In genomic region chr5:1300581-1301083, GRCh38 we compare ENCODE assay signal across 18 cellular contexts. TPM values are rescaled to one million over a fixed set of nuclear protein-coding genes. Genes with fewer than 3 reads are reported as not detected.
DNase-seq lines count a peak whose midpoint lies in the region; ATAC-seq and TF ChIP-seq lines count a peak whose summit lies in the region.
"Had no signal": no experiment of that assay in that cellular context is flagged by ENCODE, and none has a peak within 500 bp of the region (broad histone marks: within the 10 kb centered on the region; RNA-seq: fewer than 3 reads in every experiment).

No MANE protein-coding gene starts in this region.

- no peaks in the 10 kb centered on the region for H3K9me3 Mint-ChIP-seq in endodermal cell
- H3K9me3 Mint-ChIP-seq in nephron progenitor cell = peaks cover 21% of the 10 kb centered on the region
- H3K9me3 Mint-ChIP-seq: GM23338 had no signal

- no peak overlapping the region for H3K4ac ChIP-seq in neuronal stem cell (ENCODE audit: low read length)

- H4K91ac ChIP-seq in neuronal stem cell (ENCODE audit: low read depth, low read length, poor library complexity) = no peak overlapping the region

- no peak overlapping the region for H3K27ac ChIP-seq in BLaER1
- H3K27ac ChIP-seq in endodermal cell (ENCODE audit: low read depth, low read length) = no peak overlapping the region
- no peak overlapping the region for H3K27ac ChIP-seq in neuronal stem cell (replicated peaks; ENCODE audit: low read length)
- H3K27ac ChIP-seq: KMS-11, PC-9 had no signal

- H2BK5ac ChIP-seq in neuronal stem cell (ENCODE audit: low read length) = no peak overlapping the region

- no peak overlapping the region for H2AFZ ChIP-seq in neuronal stem cell (ENCODE audit: low read length)
- H2AFZ ChIP-seq: GM23338, PC-9 had no signal

- TF ChIP-seq CTCF in endodermal cell (conservative IDR thresholded peaks at IDR 0.05) (no peak), nephron progenitor cell (IDR thresholded peaks at IDR 0.05) (no peak)

- no peak overlapping the region for H3K27ac Mint-ChIP-seq in endodermal cell
- no peak overlapping the region for H3K27ac Mint-ChIP-seq in nephron progenitor cell
- H3K27ac Mint-ChIP-seq: CD8-positive, alpha-beta T cell; GM23338 had no signal

- H3K18ac ChIP-seq in neuronal stem cell (ENCODE audit: low read length) = no peak overlapping the region

- no peak for ATAC-seq in HG03095 (IDR thresholded peaks at IDR 0.05; ENCODE audit: unreplicated experiment)
- ATAC-seq: CD8-positive, alpha-beta T cell; GM23338; HepG2; Right ventricle myocardium inferior had no signal

- H3K9me3 ChIP-seq in BLaER1 = peaks cover 42% of the 10 kb centered on the region
- H3K9me3 ChIP-seq in endodermal cell (ENCODE audit: control insufficient read depth, low read length) = no peaks in the 10 kb centered on the region
- H3K9me3 ChIP-seq in neuronal stem cell (replicated peaks in 1 of 2; ENCODE audit: control insufficient read depth in 2 of 2, insufficient read depth in 1 of 2, low read depth in 1 of 2, low read length in 2 of 2) = peaks cover 0 to 2% of the 10 kb centered on the region in 2 donors

- H3K4me1 Mint-ChIP-seq in endodermal cell (peaks cover 1% of the 10 kb centered on the region), nephron progenitor cell (peaks cover 16% of the 10 kb centered on the region)

- no peak overlapping the region for H2BK120ac ChIP-seq in neuronal stem cell (ENCODE audit: low read depth, low read length)

- H3K14ac ChIP-seq in neuronal stem cell (ENCODE audit: low read length) = no peak overlapping the region

- H3K23ac ChIP-seq in neuronal stem cell (ENCODE audit: low read depth, low read length, poor library complexity) = no peak overlapping the region

- no peak overlapping the region for H2BK15ac ChIP-seq in neuronal stem cell (ENCODE audit: low read length)

- peaks cover 26% of the 10 kb centered on the region for H3K27me3 Mint-ChIP-seq in endodermal cell (ENCODE audit: insufficient read depth)
- H3K27me3 Mint-ChIP-seq in nephron progenitor cell (ENCODE audit: low read depth, poor library complexity) = peaks cover 66% of the 10 kb centered on the region

- no peak overlapping the region for H2BK12ac ChIP-seq in neuronal stem cell (ENCODE audit: low read length)

- DNase-seq in NCI-H510A treated with DMSO at 0.1 percent for 48 hours (lab: John Stamatoyannopoulos, UW) = peak; percentile 85
- DNase-seq in NCI-H510A (lab: John Stamatoyannopoulos, UW) = no peak
- DNase-seq in endodermal cell = peak; percentile 40
- peak; percentile 1 for DNase-seq in nephron progenitor cell
- no peak for DNase-seq in globus pallidus (ENCODE audit: low spot score)
- DNase-seq in neuronal stem cell (ENCODE audit: low spot score) = no peak
- DNase-seq: 8988T, NCI-H1436, NCI-H82, PC-9 had no signal

- H3K9ac ChIP-seq in BLaER1 (no peak overlapping the region), endodermal cell (ENCODE audit: extremely low read depth, low read length, poor library complexity, severe bottlenecking) (no peak overlapping the region), neuronal stem cell (ENCODE audit: low read depth, low read length, poor library complexity) (no peak overlapping the region)
- H3K9ac ChIP-seq: KMS-11 had no signal

- no peak overlapping the region for H4K8ac ChIP-seq in neuronal stem cell (ENCODE audit: low read depth, low read length)

- H3K4me2 ChIP-seq in BLaER1 (peak overlapping the region; percentile 96; the same call in 1 of the 2 replicates), neuronal stem cell (ENCODE audit: insufficient read depth, low read length, poor library complexity, severe bottlenecking) (no peak overlapping the region)
- H3K4me2 ChIP-seq: GM23338, KMS-11, PC-9 had no signal

- H3K4me3 Mint-ChIP-seq in endodermal cell = no peak overlapping the region
- H3K4me3 Mint-ChIP-seq in nephron progenitor cell = no peak overlapping the region
- H3K4me3 Mint-ChIP-seq: CD8-positive, alpha-beta T cell; GM23338 had no signal

- H3K27me3 ChIP-seq in BLaER1 = no peaks in the 10 kb centered on the region
- H3K27me3 ChIP-seq in endodermal cell (ENCODE audit: control insufficient read depth, insufficient read depth, low read length, poor library complexity, severe bottlenecking) = peaks cover 30% of the 10 kb centered on the region
- H3K27me3 ChIP-seq in neuronal stem cell (ENCODE audit: control insufficient read depth in 3 of 3, insufficient read depth in 3 of 3, low read depth in 1 of 3, low read length in 3 of 3) = peaks cover under 1 to 53% (median 4%) of the 10 kb centered on the region in 3 experiments

- H2AK5ac ChIP-seq in neuronal stem cell (ENCODE audit: low read depth, low read length) = no peak overlapping the region

- H3K4me1 ChIP-seq in BLaER1 (peaks cover 57% of the 10 kb centered on the region), endodermal cell (ENCODE audit: control insufficient read depth, insufficient read depth, low read length) (no peaks in the 10 kb centered on the region), neuronal stem cell (ENCODE audit: control insufficient read depth in 2 of 2, insufficient read depth in 1 of 2, low read depth in 1 of 2, low read length in 2 of 2) (no peaks in the 10 kb centered on the region)

- no peaks in the 10 kb centered on the region for H3K36me3 ChIP-seq in BLaER1
- H3K36me3 ChIP-seq in endodermal cell (ENCODE audit: control insufficient read depth, insufficient read depth, low read length) = no peaks in the 10 kb centered on the region
- no peaks in the 10 kb centered on the region for H3K36me3 ChIP-seq in neuronal stem cell (replicated peaks in 1 of 2; ENCODE audit: control insufficient read depth in 2 of 2, insufficient read depth in 2 of 2, low read length in 2 of 2)

- no peak overlapping the region for H3K4me3 ChIP-seq in BLaER1
- no peak overlapping the region for H3K4me3 ChIP-seq in endodermal cell (ENCODE audit: low read length)
- H3K4me3 ChIP-seq in neuronal stem cell (ENCODE audit: low read length in 2 of 2) = no peak overlapping the region
- H3K4me3 ChIP-seq: GM23338, PC-9 had no signal

- WGBS in endodermal cell (ENCODE audit: insufficient coverage in 1 of 2, insufficient read length in 1 of 2), 2 experiments = 90 to 95% methylated on average over 15 to 20 of the region's 20 CpGs
- WGBS in neuronal stem cell (ENCODE audit: extremely low coverage in 2 of 2, insufficient read length in 2 of 2, insufficient replicate concordance in 1 of 2), 2 donors = no CpG with 5 or more reads among the region's 20 CpGs

- no peaks in the 10 kb centered on the region for H3K36me3 Mint-ChIP-seq in endodermal cell (ENCODE audit: low read depth)
- H3K36me3 Mint-ChIP-seq in nephron progenitor cell (ENCODE audit: low read depth) = no peaks in the 10 kb centered on the region
- H3K36me3 Mint-ChIP-seq: CD8-positive, alpha-beta T cell had no signal

- H3K79me1 ChIP-seq in neuronal stem cell (ENCODE audit: low read depth, low read length) = no peaks in the 10 kb centered on the region

- H4K20me1 ChIP-seq in BLaER1 = no peaks in the 10 kb centered on the region

RNA-seq across cellular contexts. Expression of gene TERT, which starts 5.8 kb away (rescaled TPM):
- total RNA-seq in endodermal cell = 1 to 10 TPM; 7.1 to 9.8 TPM
- polyA plus RNA-seq in endodermal cell (2013, experiment 1 of 2) = 3.0 TPM
- polyA plus RNA-seq in endodermal cell (2013, experiment 2 of 2) = 2.3 TPM
- polyA plus RNA-seq in neuronal stem cell (2013, experiment 1 of 2) = 2.5 TPM
- 2.5 TPM for polyA plus RNA-seq in neuronal stem cell (2013, experiment 2 of 2)
- total RNA-seq: Right ventricle myocardium inferior had no signal
- polyA plus RNA-seq: BJ had no signal

RNA-seq across cellular contexts. Expression of gene CLPTM1L, which starts 44.3 kb away (rescaled TPM):
- total RNA-seq in endodermal cell = 10 to 100 TPM; 68.0 to 89.4 TPM
- polyA plus RNA-seq in endodermal cell (2013, experiment 1 of 2) = 90.0 TPM
- 75.7 TPM for polyA plus RNA-seq in endodermal cell (2013, experiment 2 of 2)
- polyA plus RNA-seq in neuronal stem cell (2013, experiment 1 of 2) = 49.2 TPM
- polyA plus RNA-seq in neuronal stem cell (2013, experiment 2 of 2) = 50.1 TPM

Comparison
In these comparisons a context has a peak if more than half of its experiments do, and no peak if none do; other contexts are left out.
1. DNase-seq: peak in NCI-H510A treated with DMSO at 0.1 percent for 48 hours (single experiment), endodermal cell (single experiment) and nephron progenitor cell (single experiment); none in NCI-H510A (single experiment), globus pallidus (single experiment) and neuronal stem cell (single experiment).